In the genomic region with DNA sequence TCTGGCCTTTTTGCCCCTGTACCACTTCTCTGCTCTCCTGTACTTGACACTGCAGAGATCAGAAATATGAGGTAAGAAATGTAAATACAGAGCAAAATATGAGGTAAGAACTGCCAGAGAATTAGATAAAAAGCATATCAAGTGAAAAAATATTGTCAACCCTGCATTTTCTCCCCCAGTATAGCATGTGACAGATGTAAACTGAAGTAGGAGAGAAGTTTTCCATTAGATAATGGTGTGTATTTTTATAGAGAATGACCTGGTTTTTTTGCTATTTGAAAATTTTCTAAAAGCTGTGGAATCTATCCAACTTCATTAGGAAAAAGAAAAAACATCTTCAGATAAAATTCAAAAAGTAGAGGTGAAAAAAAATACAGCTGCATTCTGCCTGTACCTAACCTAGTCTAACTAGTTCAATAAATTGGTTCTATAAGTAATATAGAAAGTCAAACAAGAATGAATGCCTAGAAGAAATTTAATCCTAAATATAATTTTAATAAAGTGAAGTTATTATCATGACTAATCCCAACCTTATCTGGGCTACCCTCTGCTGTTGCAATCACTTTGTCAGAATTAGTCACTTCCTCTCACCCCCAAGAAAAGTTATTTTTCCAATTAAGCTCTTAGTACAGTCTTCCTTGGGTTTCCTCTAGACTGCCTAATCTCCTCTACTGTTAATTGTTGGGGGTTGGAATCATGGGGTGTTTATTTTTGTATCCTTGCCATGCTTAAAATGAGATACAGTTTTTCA, we compare ENCODE assay signal across 11 cellular contexts.
DNase-seq lines count a peak whose midpoint lies in the region; ATAC-seq and TF ChIP-seq lines count a peak whose summit lies in the region.
"Had no signal": no experiment of that assay in that cellular context is flagged by ENCODE, and none has a peak within 500 bp of the region (broad histone marks: within the 10 kb centered on the region; RNA-seq: fewer than 3 reads in every experiment).

No MANE protein-coding gene starts in this region.

- peaks cover 3 to 4% of the 10 kb centered on the region in 2 donors for H3K9me3 Mint-ChIP-seq in natural killer cell

- H3K23ac ChIP-seq in IMR-90 (ENCODE audit: low read depth, low read length), result no peak overlapping the region

- POLR2A ChIA-PET in AG04449 (lab: Yijun Ruan, JAX), result no interaction called here
- POLR2A ChIA-PET in IMR-90 (lab: Charles Lee; ENCODE audit: unreplicated experiment), result no interaction called here

- H3K56ac ChIP-seq in IMR-90 (ENCODE audit: extremely low read depth, insufficient read depth, low read length), result no peak overlapping the region

- no peaks in the 10 kb centered on the region for H3K79me1 ChIP-seq in IMR-90 (ENCODE audit: low read depth in 1 of 2, low read length in 2 of 2)

- H2AK9ac ChIP-seq in IMR-90 (replicated peaks; ENCODE audit: low read depth, low read length, poor library complexity), result no peak overlapping the region

- H3K9me3 ChIP-seq in IMR-90 (ENCODE audit: control insufficient read depth, insufficient read depth, low read length) (no peaks in the 10 kb centered on the region), adipocyte (ENCODE audit: control insufficient read depth, low read length) (no peaks in the 10 kb centered on the region), heart right ventricle (peaks cover 0 to 5% (median 0%) of the 10 kb centered on the region in 11 donors)

- peak overlapping the region; percentile 80; the same call in 1 of the 2 replicates for H3K18ac ChIP-seq in IMR-90 (ENCODE audit: low read depth, low read length)

- H2BK5ac ChIP-seq in IMR-90 (ENCODE audit: low read depth, low read length, poor library complexity, severe bottlenecking), result peak overlapping the region; percentile 88

- H2AK5ac ChIP-seq in IMR-90 (ENCODE audit: low read depth, low read length), result no peak overlapping the region

- no peaks in the 10 kb centered on the region for H4K20me1 ChIP-seq in IMR-90 (ENCODE audit: insufficient read depth, low read length)

- no peak overlapping the region for H2AFZ ChIP-seq in IMR-90 (replicated peaks; ENCODE audit: low read length, poor library complexity)

- peak overlapping the region; percentile 57; the same call in 1 of the 2 replicates for H2BK20ac ChIP-seq in IMR-90 (ENCODE audit: low read depth, low read length)

- no peaks in the 10 kb centered on the region for H3K27me3 ChIP-seq in IMR-90 (ENCODE audit: control insufficient read depth, insufficient read depth, low read length)
- H3K27me3 ChIP-seq in adipocyte (replicated peaks; ENCODE audit: control insufficient read depth, insufficient read depth, low read length), result no peaks in the 10 kb centered on the region
- H3K27me3 ChIP-seq in heart right ventricle, result no peaks in the 10 kb centered on the region

- no peak for TF ChIP-seq POLR2A in IMR-90 (IDR thresholded peaks at IDR 0.05; ENCODE audit: low read depth, low read length)

- no peaks in the 10 kb centered on the region for H3K27me3 Mint-ChIP-seq in natural killer cell (ENCODE audit: low read depth in 2 of 2)
- H3K27me3 Mint-ChIP-seq: activated naive CD8-positive, alpha-beta T cell treated with anti-CD3 and anti-CD28 coated beads for 36 hours had no signal

- no peak overlapping the region for H3K4me3 ChIP-seq in AG04449 (ENCODE audit: low read depth, low read length)
- H3K4me3 ChIP-seq in IMR-90 (ENCODE audit: insufficient read depth, low read depth, low read length), result no peak overlapping the region
- H3K4me3 ChIP-seq in adipocyte (ENCODE audit: low read length), result no peak overlapping the region
- H3K4me3 ChIP-seq in heart right ventricle, result no peak overlapping the region

- ATAC-seq in IMR-90 (ENCODE audit: low read depth) (peak; percentile 86), heart right ventricle (peak in 6 of 8 donors; percentile 59 to 87 (median 85)), natural killer cell (no peak), HG03439 (IDR thresholded peaks at IDR 0.05; ENCODE audit: unreplicated experiment) (no peak)
- ATAC-seq: stimulated activated naive CD8-positive, alpha-beta T cell treated with anti-CD3 and anti-CD28 coated beads, Interleukin-15, Interleukin-2, amounts not matched to agents 100 U/mL and 50 U/mL, for 24 hours had no signal

- BruUV-seq in IMR-90 (replicated peaks; lab: Mats Ljungman, UMichigan), result no TSS peak

- H3K14ac ChIP-seq in IMR-90 (replicated peaks; ENCODE audit: low read depth, low read length), result no peak overlapping the region

- H4K5ac ChIP-seq in IMR-90 (ENCODE audit: low read depth, low read length), result peak overlapping the region; percentile 54; the same call in 1 of the 2 replicates

- TF ChIP-seq RAD21 in IMR-90 (IDR thresholded peaks at IDR 0.05; ENCODE audit: low read length), result no peak

- CTCF ChIA-PET in AG04449 (lab: Yijun Ruan, JAX), result interaction anchor here (1.2 kb wide), 1 partner anchor 241 kb away, joined by 7 read pairs; no protein-coding TSS in a partner anchor
- CTCF ChIA-PET in IMR-90 (lab: Yijun Ruan, JAX), result interaction anchor here (0.5 to 1.6 kb wide), 3 partner anchors 14 to 978 kb away, joined by 3 to 4 read pairs (median 4); no protein-coding TSS in a partner anchor

- H3K36me3 Mint-ChIP-seq in natural killer cell, result no peaks in the 10 kb centered on the region
- H3K36me3 Mint-ChIP-seq: activated naive CD8-positive, alpha-beta T cell treated with anti-CD3 and anti-CD28 coated beads for 36 hours had no signal

- H4K91ac ChIP-seq in IMR-90 (ENCODE audit: insufficient read depth, low read depth, low read length), result no peak overlapping the region

- peak overlapping the region; percentile 71 for H3K27ac ChIP-seq in IMR-90 (ENCODE audit: insufficient read depth, low read length)
- peak overlapping the region in 5 of 10 donors; percentile 6 to 56 (median 44) for H3K27ac ChIP-seq in heart right ventricle

- H3K9me1 ChIP-seq in IMR-90 (ENCODE audit: insufficient read depth, low read length), result 0 out of 2 replicates have a peak, but pooled peaks cover 2% of the 10 kb centered on the region

- H2BK120ac ChIP-seq in IMR-90 (ENCODE audit: low read depth, low read length), result peak overlapping the region; percentile 72; the same call in 1 of the 2 replicates

- peak overlapping the region; percentile 47; the same call in 1 of the 3 replicates for H2BK15ac ChIP-seq in IMR-90 (ENCODE audit: low read depth, low read length)

- H3K4me2 ChIP-seq in IMR-90 (ENCODE audit: low read depth, low read length), result peak overlapping the region; percentile 72; the same call in 1 of the 2 replicates

- H3K36me3 ChIP-seq in IMR-90 (ENCODE audit: control insufficient read depth, insufficient read depth, low read length) (no peaks in the 10 kb centered on the region), adipocyte (ENCODE audit: control insufficient read depth, insufficient read depth, low read length, severe bottlenecking) (no peaks in the 10 kb centered on the region), heart right ventricle (no peaks in the 10 kb centered on the region)

- dilution Hi-C loops in IMR-90 (cut with HindIII; ENCODE audit: low sequenced_read_pairs, unreplicated experiment), result no loop called here

- H3K4me1 ChIP-seq in IMR-90 (ENCODE audit: control insufficient read depth, insufficient read depth, low read length), result peaks cover 6% of the 10 kb centered on the region
- H3K4me1 ChIP-seq in adipocyte (ENCODE audit: control insufficient read depth, insufficient read depth, low read length), result peaks cover 19% of the 10 kb centered on the region
- H3K4me1 ChIP-seq in heart right ventricle, result peaks cover 0 to 15% (median 0%) of the 10 kb centered on the region in 9 donors

- H3K27ac Mint-ChIP-seq in natural killer cell, result no peak overlapping the region
- H3K27ac Mint-ChIP-seq: activated naive CD8-positive, alpha-beta T cell treated with anti-CD3 and anti-CD28 coated beads for 36 hours had no signal

- H3K4ac ChIP-seq in IMR-90 (ENCODE audit: low read depth, low read length), result peak overlapping the region; percentile 48; the same call in 1 of the 2 replicates

- in situ Hi-C loops in IMR-90 (cut with MboI; ENCODE audit: low sequenced_read_pairs), result no loop called here

- peak; percentile 21 for DNase-seq in AG04449 (ENCODE audit: low read depth, low spot score)
- peak; percentile 88 for DNase-seq in IMR-90
- DNase-seq in adipocyte (ENCODE audit: low read depth), result peak; percentile 66
- DNase-seq in heart right ventricle, result no peak
- no peak for DNase-seq in GM19238 (ENCODE audit: insufficient read length, low spot score)
- no peak for DNase-seq in natural killer cell
- DNase-seq in globus pallidus (ENCODE audit: low spot score), result no peak
- DNase-seq: activated naive CD8-positive, alpha-beta T cell treated with anti-CD3 and anti-CD28 coated beads for 36 hours; NCI-H526; stimulated activated naive CD8-positive, alpha-beta T cell treated with anti-CD3 and anti-CD28 coated beads, Interleukin-15, Interleukin-2, amounts not matched to agents 100 U/mL and 50 U/mL, for 24 hours had no signal

- no peaks in the 10 kb centered on the region for H3K4me1 Mint-ChIP-seq in natural killer cell
- H3K4me1 Mint-ChIP-seq: activated naive CD8-positive, alpha-beta T cell treated with anti-CD3 and anti-CD28 coated beads for 36 hours had no signal

- TF ChIP-seq CTCF in AG04449 (IDR thresholded peaks at IDR 0.05; ENCODE audit: insufficient read depth, low read length, missing control alignments), result no peak
- TF ChIP-seq CTCF in IMR-90 (conservative IDR thresholded peaks at IDR 0.05; ENCODE audit: low read depth, low read length), result no peak
- no peak for TF ChIP-seq CTCF in heart right ventricle (IDR thresholded peaks at IDR 0.05)
- no peak for TF ChIP-seq CTCF in natural killer cell (IDR thresholded peaks at IDR 0.05)

- H4K8ac ChIP-seq in IMR-90 (ENCODE audit: low read depth in 2 of 2, low read length in 2 of 2), result no peak overlapping the region; a peak in 1 of 4 replicates

- no peak overlapping the region for H3K9ac ChIP-seq in IMR-90 (ENCODE audit: low read depth, low read length)
- H3K9ac ChIP-seq in adipocyte (ENCODE audit: low read length), result no peak overlapping the region

- no peak overlapping the region for H3K4me3 Mint-ChIP-seq in natural killer cell
- H3K4me3 Mint-ChIP-seq: activated naive CD8-positive, alpha-beta T cell treated with anti-CD3 and anti-CD28 coated beads for 36 hours had no signal

- intact Hi-C loops in IMR-90 (cut with micrococcal nuclease) (no loop called here), heart right ventricle (cut with DNase I) (no loop called here), natural killer cell (cut with micrococcal nuclease) (no loop called here)

TF ChIP-seq in IMR-90, 13 proteins besides CTCF, POLR2A, EP300 and RAD21 (continues in another document):
- TF ChIP-seq SMC3 (IDR thresholded peaks at IDR 0.05; ENCODE audit: low read depth, low read length), result no peak
- TF ChIP-seq, protein P1, sequence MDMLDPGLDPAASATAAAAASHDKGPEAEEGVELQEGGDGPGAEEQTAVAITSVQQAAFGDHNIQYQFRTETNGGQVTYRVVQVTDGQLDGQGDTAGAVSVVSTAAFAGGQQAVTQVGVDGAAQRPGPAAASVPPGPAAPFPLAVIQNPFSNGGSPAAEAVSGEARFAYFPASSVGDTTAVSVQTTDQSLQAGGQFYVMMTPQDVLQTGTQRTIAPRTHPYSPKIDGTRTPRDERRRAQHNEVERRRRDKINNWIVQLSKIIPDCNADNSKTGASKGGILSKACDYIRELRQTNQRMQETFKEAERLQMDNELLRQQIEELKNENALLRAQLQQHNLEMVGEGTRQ (IDR thresholded peaks at IDR 0.05; ENCODE audit: low read depth, low read length), result no peak

Comparison
In these comparisons a context has a peak if more than half of its experiments do, and no peak if none do; other contexts are left out.
1. DNase-seq: peak in AG04449 (single experiment), IMR-90 (single experiment) and adipocyte (single experiment); none in heart right ventricle (0 of 2), GM19238 (single experiment), natural killer cell (single experiment) and globus pallidus (single experiment).
2. ATAC-seq: peak in IMR-90 (single experiment) and heart right ventricle (6 of 8); none in natural killer cell (0 of 3) and HG03439 (single experiment).